Comparison of ENCODE assay signal across 1 cellular context in genomic region chr17:36196099-36196496, GRCh38.
TF ChIP-seq lines count a peak whose summit lies in the region.

No MANE protein-coding gene starts in this region.

TF ChIP-seq in GM23338, 12 proteins besides CTCF, POLR2A, EP300 and RAD21 (continued from another document):
- TF ChIP-seq, protein P1, sequence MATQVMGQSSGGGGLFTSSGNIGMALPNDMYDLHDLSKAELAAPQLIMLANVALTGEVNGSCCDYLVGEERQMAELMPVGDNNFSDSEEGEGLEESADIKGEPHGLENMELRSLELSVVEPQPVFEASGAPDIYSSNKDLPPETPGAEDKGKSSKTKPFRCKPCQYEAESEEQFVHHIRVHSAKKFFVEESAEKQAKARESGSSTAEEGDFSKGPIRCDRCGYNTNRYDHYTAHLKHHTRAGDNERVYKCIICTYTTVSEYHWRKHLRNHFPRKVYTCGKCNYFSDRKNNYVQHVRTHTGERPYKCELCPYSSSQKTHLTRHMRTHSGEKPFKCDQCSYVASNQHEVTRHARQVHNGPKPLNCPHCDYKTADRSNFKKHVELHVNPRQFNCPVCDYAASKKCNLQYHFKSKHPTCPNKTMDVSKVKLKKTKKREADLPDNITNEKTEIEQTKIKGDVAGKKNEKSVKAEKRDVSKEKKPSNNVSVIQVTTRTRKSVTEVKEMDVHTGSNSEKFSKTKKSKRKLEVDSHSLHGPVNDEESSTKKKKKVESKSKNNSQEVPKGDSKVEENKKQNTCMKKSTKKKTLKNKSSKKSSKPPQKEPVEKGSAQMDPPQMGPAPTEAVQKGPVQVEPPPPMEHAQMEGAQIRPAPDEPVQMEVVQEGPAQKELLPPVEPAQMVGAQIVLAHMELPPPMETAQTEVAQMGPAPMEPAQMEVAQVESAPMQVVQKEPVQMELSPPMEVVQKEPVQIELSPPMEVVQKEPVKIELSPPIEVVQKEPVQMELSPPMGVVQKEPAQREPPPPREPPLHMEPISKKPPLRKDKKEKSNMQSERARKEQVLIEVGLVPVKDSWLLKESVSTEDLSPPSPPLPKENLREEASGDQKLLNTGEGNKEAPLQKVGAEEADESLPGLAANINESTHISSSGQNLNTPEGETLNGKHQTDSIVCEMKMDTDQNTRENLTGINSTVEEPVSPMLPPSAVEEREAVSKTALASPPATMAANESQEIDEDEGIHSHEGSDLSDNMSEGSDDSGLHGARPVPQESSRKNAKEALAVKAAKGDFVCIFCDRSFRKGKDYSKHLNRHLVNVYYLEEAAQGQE (IDR thresholded peaks at IDR 0.05; ENCODE audit: unreplicated experiment) = no peak
- no peak for TF ChIP-seq ZNF114 (CRISPR knock-in tag; IDR thresholded peaks at IDR 0.05)
- TF ChIP-seq, protein P2, sequence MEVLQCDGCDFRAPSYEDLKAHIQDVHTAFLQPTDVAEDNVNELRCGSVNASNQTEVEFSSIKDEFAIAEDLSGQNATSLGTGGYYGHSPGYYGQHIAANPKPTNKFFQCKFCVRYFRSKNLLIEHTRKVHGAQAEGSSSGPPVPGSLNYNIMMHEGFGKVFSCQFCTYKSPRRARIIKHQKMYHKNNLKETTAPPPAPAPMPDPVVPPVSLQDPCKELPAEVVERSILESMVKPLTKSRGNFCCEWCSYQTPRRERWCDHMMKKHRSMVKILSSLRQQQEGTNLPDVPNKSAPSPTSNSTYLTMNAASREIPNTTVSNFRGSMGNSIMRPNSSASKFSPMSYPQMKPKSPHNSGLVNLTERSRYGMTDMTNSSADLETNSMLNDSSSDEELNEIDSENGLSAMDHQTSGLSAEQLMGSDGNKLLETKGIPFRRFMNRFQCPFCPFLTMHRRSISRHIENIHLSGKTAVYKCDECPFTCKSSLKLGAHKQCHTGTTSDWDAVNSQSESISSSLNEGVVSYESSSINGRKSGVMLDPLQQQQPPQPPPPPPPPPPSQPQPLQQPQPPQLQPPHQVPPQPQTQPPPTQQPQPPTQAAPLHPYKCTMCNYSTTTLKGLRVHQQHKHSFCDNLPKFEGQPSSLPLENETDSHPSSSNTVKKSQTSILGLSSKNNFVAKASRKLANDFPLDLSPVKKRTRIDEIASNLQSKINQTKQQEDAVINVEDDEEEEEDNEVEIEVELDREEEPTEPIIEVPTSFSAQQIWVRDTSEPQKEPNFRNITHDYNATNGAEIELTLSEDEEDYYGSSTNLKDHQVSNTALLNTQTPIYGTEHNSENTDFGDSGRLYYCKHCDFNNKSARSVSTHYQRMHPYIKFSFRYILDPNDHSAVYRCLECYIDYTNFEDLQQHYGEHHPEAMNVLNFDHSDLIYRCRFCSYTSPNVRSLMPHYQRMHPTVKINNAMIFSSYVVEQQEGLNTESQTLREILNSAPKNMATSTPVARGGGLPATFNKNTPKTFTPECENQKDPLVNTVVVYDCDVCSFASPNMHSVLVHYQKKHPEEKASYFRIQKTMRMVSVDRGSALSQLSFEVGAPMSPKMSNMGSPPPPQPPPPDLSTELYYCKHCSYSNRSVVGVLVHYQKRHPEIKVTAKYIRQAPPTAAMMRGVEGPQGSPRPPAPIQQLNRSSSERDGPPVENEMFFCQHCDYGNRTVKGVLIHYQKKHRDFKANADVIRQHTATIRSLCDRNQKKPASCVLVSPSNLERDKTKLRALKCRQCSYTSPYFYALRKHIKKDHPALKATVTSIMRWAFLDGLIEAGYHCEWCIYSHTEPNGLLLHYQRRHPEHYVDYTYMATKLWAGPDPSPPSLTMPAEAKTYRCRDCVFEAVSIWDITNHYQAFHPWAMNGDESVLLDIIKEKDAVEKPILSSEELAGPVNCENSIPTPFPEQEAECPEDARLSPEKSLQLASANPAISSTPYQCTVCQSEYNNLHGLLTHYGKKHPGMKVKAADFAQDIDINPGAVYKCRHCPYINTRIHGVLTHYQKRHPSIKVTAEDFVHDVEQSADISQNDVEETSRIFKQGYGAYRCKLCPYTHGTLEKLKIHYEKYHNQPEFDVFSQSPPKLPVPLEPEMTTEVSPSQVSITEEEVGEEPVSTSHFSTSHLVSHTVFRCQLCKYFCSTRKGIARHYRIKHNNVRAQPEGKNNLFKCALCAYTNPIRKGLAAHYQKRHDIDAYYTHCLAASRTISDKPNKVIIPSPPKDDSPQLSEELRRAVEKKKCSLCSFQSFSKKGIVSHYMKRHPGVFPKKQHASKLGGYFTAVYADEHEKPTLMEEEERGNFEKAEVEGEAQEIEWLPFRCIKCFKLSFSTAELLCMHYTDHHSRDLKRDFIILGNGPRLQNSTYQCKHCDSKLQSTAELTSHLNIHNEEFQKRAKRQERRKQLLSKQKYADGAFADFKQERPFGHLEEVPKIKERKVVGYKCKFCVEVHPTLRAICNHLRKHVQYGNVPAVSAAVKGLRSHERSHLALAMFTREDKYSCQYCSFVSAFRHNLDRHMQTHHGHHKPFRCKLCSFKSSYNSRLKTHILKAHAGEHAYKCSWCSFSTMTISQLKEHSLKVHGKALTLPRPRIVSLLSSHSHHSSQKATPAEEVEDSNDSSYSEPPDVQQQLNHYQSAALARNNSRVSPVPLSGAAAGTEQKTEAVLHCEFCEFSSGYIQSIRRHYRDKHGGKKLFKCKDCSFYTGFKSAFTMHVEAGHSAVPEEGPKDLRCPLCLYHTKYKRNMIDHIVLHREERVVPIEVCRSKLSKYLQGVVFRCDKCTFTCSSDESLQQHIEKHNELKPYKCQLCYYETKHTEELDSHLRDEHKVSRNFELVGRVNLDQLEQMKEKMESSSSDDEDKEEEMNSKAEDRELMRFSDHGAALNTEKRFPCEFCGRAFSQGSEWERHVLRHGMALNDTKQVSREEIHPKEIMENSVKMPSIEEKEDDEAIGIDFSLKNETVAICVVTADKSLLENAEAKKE (CRISPR knock-in tag; IDR thresholded peaks at IDR 0.05) = no peak
- TF ChIP-seq POLR2AphosphoS5 (IDR thresholded peaks at IDR 0.05; ENCODE audit: low read depth) = no peak
TF ChIP-seq in GM23338: peak in this region for 0.
